ENCODE assay signal across 18 cellular contexts in genomic region chr17:42821176-42821575, GRCh38. TPM values are rescaled to one million over a fixed set of nuclear protein-coding genes. Genes with fewer than 3 reads are reported as not detected.
"Had no signal": no experiment of that assay in that cellular context is flagged by ENCODE, and none has a peak within 500 bp of the region (broad histone marks: within the 10 kb centered on the region; RNA-seq: fewer than 3 reads in every experiment).

No MANE protein-coding gene starts in this region.

- H3K27me3 Mint-ChIP-seq: activated B cell treated with CpG ODN at 0.5 μM for 24 hours; activated CD4-positive, alpha-beta T cell treated with anti-CD3 and anti-CD28 coated beads, Interleukin-2, amount 10 ng/mL, durations not matched to agents 24 days and 14 days; dendritic cell treated with granulocyte-macrophage colony-stimulating factor and Interleukin-4, amounts not matched to agents 40 ng/mL and 50 ng/mL, for 4 days had no signal

- ATAC-seq: heart right ventricle had no signal

- H3K27ac Mint-ChIP-seq: activated B cell treated with CpG ODN at 0.5 μM for 24 hours; activated CD4-positive, alpha-beta T cell treated with anti-CD3 and anti-CD28 coated beads, Interleukin-2, amount 10 ng/mL, durations not matched to agents 24 days and 14 days; activated T-helper 2 cell treated with anti-CD3 and anti-CD28 coated beads, Interferon-gamma antibody, Interleukin-2, Interleukin-4, amounts not matched to agents 10 μg/mL and 5 μg/mL and 100 μg/mL, durations not matched to agents 14 hours and 24 hours and 36 hours had no signal

- H3K27me3 ChIP-seq: esophagus muscularis mucosa, heart right ventricle, spleen, thyroid gland had no signal

- DNase-seq: activated B cell treated with CpG ODN at 0.5 μM for 24 hours; activated CD4-positive, alpha-beta T cell treated with anti-CD3 and anti-CD28 coated beads, Interleukin-2, amount 10 ng/mL, durations not matched to agents 24 days and 14 days; activated naive CD4-positive, alpha-beta T cell treated with Interleukin-2 at 50 U/mL for 16 hours; activated T-cell treated with anti-CD3 and anti-CD28 coated beads for 4 hours; effector memory CD4-positive, alpha-beta T cell; heart right ventricle; kidney glomerular epithelial cell; left ventricle myocardium inferior; occipital lobe; posterior cingulate gyrus; spleen; stimulated activated naive CD4-positive, alpha-beta T cell; T-helper 9 cell; thyroid gland had no signal

- H3K27ac ChIP-seq: esophagus muscularis mucosa, heart right ventricle, left ventricle myocardium inferior, spleen, thyroid gland had no signal

- H3K4me3 ChIP-seq: esophagus muscularis mucosa, heart right ventricle, left ventricle myocardium inferior, spleen, thyroid gland had no signal

- H3K9me3 ChIP-seq: esophagus muscularis mucosa, heart right ventricle, left ventricle myocardium inferior, spleen, thyroid gland had no signal

- H3K9me3 Mint-ChIP-seq: activated B cell treated with CpG ODN at 0.5 μM for 24 hours; activated CD4-positive, alpha-beta T cell treated with anti-CD3 and anti-CD28 coated beads, Interleukin-2, amount 10 ng/mL, durations not matched to agents 24 days and 14 days; activated T-helper 2 cell treated with anti-CD3 and anti-CD28 coated beads, Interferon-gamma antibody, Interleukin-2, Interleukin-4, amounts not matched to agents 10 μg/mL and 5 μg/mL and 100 μg/mL, durations not matched to agents 14 hours and 24 hours and 36 hours; dendritic cell treated with granulocyte-macrophage colony-stimulating factor and Interleukin-4, amounts not matched to agents 40 ng/mL and 50 ng/mL, for 4 days had no signal

- H3K4me3 Mint-ChIP-seq: dendritic cell treated with granulocyte-macrophage colony-stimulating factor and Interleukin-4, amounts not matched to agents 40 ng/mL and 50 ng/mL, for 4 days had no signal

RNA-seq across cellular contexts. Expression of gene CNTD1, which starts 22.5 kb away (rescaled TPM):
- total RNA-seq: activated B cell treated with CpG ODN at 0.5 μM for 24 hours; activated CD4-positive, alpha-beta T cell treated with anti-CD3 and anti-CD28 coated beads, Interleukin-2, amount 10 ng/mL, durations not matched to agents 24 days and 14 days; endothelial cell of umbilical vein; left ventricle myocardium inferior; spleen had no signal
- polyA plus RNA-seq: endothelial cell of umbilical vein had no signal
